Comparison of ENCODE assay signal across 1 cellular context in genomic region chr3:98552232-98553020, GRCh38.
TF ChIP-seq lines count a peak whose summit lies in the region.

No MANE protein-coding gene starts in this region.

TF ChIP-seq in K562, 482 proteins besides CTCF, POLR2A, EP300 and RAD21:
- no peak for TF ChIP-seq FOXP4 (CRISPR knock-in tag; IDR thresholded peaks at IDR 0.05; ENCODE audit: borderline replicate concordance)
- no peak for TF ChIP-seq GATA2 (CRISPR knock-in tag; IDR thresholded peaks at IDR 0.05)
- no peak for TF ChIP-seq E2F8 (IDR thresholded peaks at IDR 0.05; ENCODE audit: low read depth, partially characterized antibody)
- no peak for TF ChIP-seq NFRKB (IDR thresholded peaks at IDR 0.05; ENCODE audit: low read depth)
- TF ChIP-seq FOXA3 (CRISPR knock-in tag; conservative IDR thresholded peaks at IDR 0.05 in 1 of 2, IDR thresholded peaks at IDR 0.05 in 1 of 2): no peak
- no peak for TF ChIP-seq ZNF146 (CRISPR knock-in tag; IDR thresholded peaks at IDR 0.05; ENCODE audit: unreplicated experiment)
- TF ChIP-seq MTA1 (IDR thresholded peaks at IDR 0.05; ENCODE audit: borderline replicate concordance): no peak
- no peak for TF ChIP-seq ZFX (CRISPR knock-in tag; IDR thresholded peaks at IDR 0.05)
- no peak for TF ChIP-seq ARID3A (IDR thresholded peaks at IDR 0.05; ENCODE audit: borderline replicate concordance, low read depth, low read length)
- TF ChIP-seq BRD9 (IDR thresholded peaks at IDR 0.05; ENCODE audit: low read depth, partially characterized antibody): no peak
- no peak for TF ChIP-seq ZBTB17 (CRISPR knock-in tag; IDR thresholded peaks at IDR 0.05)
- TF ChIP-seq HMBOX1 (IDR thresholded peaks at IDR 0.05): no peak
- TF ChIP-seq RBM25 (IDR thresholded peaks at IDR 0.05; ENCODE audit: low read depth, low read length, severe bottlenecking): no peak
- no peak for TF ChIP-seq MLLT1 (IDR thresholded peaks at IDR 0.05)
- no peak for TF ChIP-seq ZBTB11 (CRISPR knock-in tag; IDR thresholded peaks at IDR 0.05)
- TF ChIP-seq TCF7L2 (IDR thresholded peaks at IDR 0.05; ENCODE audit: low read depth, low read length): no peak
- TF ChIP-seq MYBL2 (IDR thresholded peaks at IDR 0.05; ENCODE audit: low read depth): no peak
- TF ChIP-seq MYBL2 (CRISPR knock-in tag; IDR thresholded peaks at IDR 0.05; ENCODE audit: borderline replicate concordance): no peak
- no peak for TF ChIP-seq PCBP1 (IDR thresholded peaks at IDR 0.05; ENCODE audit: low read depth, low read length, poor library complexity, severe bottlenecking)
- TF ChIP-seq STAG1 (CRISPR knock-in tag; IDR thresholded peaks at IDR 0.05; ENCODE audit: borderline replicate concordance): no peak
- TF ChIP-seq ZNF695 (CRISPR knock-in tag; IDR thresholded peaks at IDR 0.05): no peak
